19 cellular contexts compared by ENCODE assay signal in the genomic region with DNA sequence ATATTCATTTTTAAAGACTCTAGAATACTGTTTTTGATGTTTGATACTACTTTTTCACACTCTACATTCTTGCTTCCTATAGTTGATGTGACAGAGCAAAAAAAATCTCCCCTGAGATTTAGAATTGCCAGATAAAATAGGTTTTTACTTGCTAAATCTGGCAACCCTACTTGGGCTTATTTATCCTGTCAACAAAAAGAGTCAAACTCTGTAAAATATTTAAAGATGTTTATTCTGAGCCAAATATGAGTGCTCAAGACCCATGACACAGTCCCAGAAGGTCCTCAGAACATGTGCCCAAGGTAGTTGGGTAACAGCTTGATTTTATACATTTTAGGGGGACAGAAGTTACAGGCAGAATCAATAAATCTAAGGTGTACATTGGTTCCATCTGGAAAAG.
DNase-seq lines count a peak whose midpoint lies in the region; FAIRE-seq and TF ChIP-seq lines count a peak whose summit lies in the region.
"Had no signal": no experiment of that assay in that cellular context is flagged by ENCODE, and none has a peak within 500 bp of the region (broad histone marks: within the 10 kb centered on the region; RNA-seq: fewer than 3 reads in every experiment).

No MANE protein-coding gene starts in this region.

- TF ChIP-seq CTCF in AG10803 (conservative IDR thresholded peaks at IDR 0.05; ENCODE audit: low read length) (no peak), HFFc6 (IDR thresholded peaks at IDR 0.05) (no peak), astrocyte (IDR thresholded peaks at IDR 0.05; ENCODE audit: insufficient read depth, low read depth, low read length) (no peak), osteocyte (IDR thresholded peaks at IDR 0.05) (no peak)

- no peaks in the 10 kb centered on the region for H3K9me3 Mint-ChIP-seq in HFFc6
- no peaks in the 10 kb centered on the region for H3K9me3 Mint-ChIP-seq in astrocyte (ENCODE audit: unreplicated experiment)
- H3K9me3 Mint-ChIP-seq in osteocyte (ENCODE audit: unreplicated experiment) = no peaks in the 10 kb centered on the region

- H3K4me2 ChIP-seq in astrocyte (ENCODE audit: low read length) = no peak overlapping the region
- H3K4me2 ChIP-seq: A549 had no signal

- no peak for FAIRE-seq in astrocyte (lab: Jason Lieb, UNC)
- FAIRE-seq: A549, GM12892 had no signal

- H3K79me2 ChIP-seq in astrocyte (ENCODE audit: insufficient read depth, low read length) = no peaks in the 10 kb centered on the region

- no peaks in the 10 kb centered on the region for H3K9me3 ChIP-seq in astrocyte (ENCODE audit: insufficient read depth, low read depth, low read length)
- H3K9me3 ChIP-seq: A549 had no signal

- no peaks in the 10 kb centered on the region for H3K27me3 ChIP-seq in astrocyte (ENCODE audit: insufficient read depth, low read length)

- H3K4me1 ChIP-seq in astrocyte (ENCODE audit: insufficient read depth, low read length) = peaks cover 9% of the 10 kb centered on the region

- H3K36me3 Mint-ChIP-seq in HFFc6 (ENCODE audit: low read depth) (no peaks in the 10 kb centered on the region), astrocyte (ENCODE audit: low read depth, unreplicated experiment) (no peaks in the 10 kb centered on the region), osteocyte (ENCODE audit: unreplicated experiment) (peaks cover 7% of the 10 kb centered on the region)

- no peaks in the 10 kb centered on the region for H4K20me1 ChIP-seq in astrocyte (ENCODE audit: insufficient read depth, low read length)

- no peaks in the 10 kb centered on the region; the same call in none of the 2 replicates for H3K27me3 Mint-ChIP-seq in HFFc6 (ENCODE audit: insufficient read depth)
- H3K27me3 Mint-ChIP-seq in astrocyte (ENCODE audit: low read depth, unreplicated experiment) = peaks cover 26% of the 10 kb centered on the region
- no peaks in the 10 kb centered on the region for H3K27me3 Mint-ChIP-seq in osteocyte (ENCODE audit: unreplicated experiment)

- no peak overlapping the region for H3K4me3 Mint-ChIP-seq in HFFc6
- H3K4me3 Mint-ChIP-seq in astrocyte (ENCODE audit: unreplicated experiment) = no peak overlapping the region
- H3K4me3 Mint-ChIP-seq in osteocyte (ENCODE audit: unreplicated experiment) = no peak overlapping the region

- H3K27ac ChIP-seq in astrocyte (ENCODE audit: low read depth, low read length) = no peak overlapping the region
- H3K27ac ChIP-seq: A549, C4-2B had no signal

- H3K36me3 ChIP-seq in astrocyte (ENCODE audit: insufficient read depth, low read length) = no peaks in the 10 kb centered on the region

- H3K4me1 Mint-ChIP-seq in HFFc6 (ENCODE audit: low read depth) = peaks cover 58% of the 10 kb centered on the region
- H3K4me1 Mint-ChIP-seq in astrocyte (ENCODE audit: low read depth, unreplicated experiment) = peaks cover 8% of the 10 kb centered on the region
- H3K4me1 Mint-ChIP-seq in osteocyte (ENCODE audit: unreplicated experiment) = peaks cover 39% of the 10 kb centered on the region

- H3K27ac Mint-ChIP-seq in HFFc6 (peak overlapping the region; percentile 51; the same call in 1 of the 2 replicates), astrocyte (ENCODE audit: unreplicated experiment) (peak overlapping the region; percentile 30), osteocyte (ENCODE audit: unreplicated experiment) (peak overlapping the region; percentile 64)

- peak; percentile 64 for DNase-seq in AG10803 (ENCODE audit: low read depth)
- no peak for DNase-seq in HFFc6
- no peak for DNase-seq in astrocyte (ENCODE audit: low read depth)
- no peak for DNase-seq in osteocyte (ENCODE audit: extremely low spot score, unreplicated experiment)
- DNase-seq in OCI-M1 (lab: John Stamatoyannopoulos, UW) = no peak
- DNase-seq in NCI-H2107 (lab: John Stamatoyannopoulos, UW) = no peak
- DNase-seq in germinal center (ENCODE audit: low spot score) = no peak
- DNase-seq in SIG-M5 treated with dmso at 0.1 percent for 504 hours (lab: John Stamatoyannopoulos, UW; ENCODE audit: unreplicated experiment) = no peak
- DNase-seq: GOT3; MV-4-11; NCI-H1417; NCI-H187 treated with DMSO at 0.1 percent for 48 hours; NCI-H2171; NCI-H446 treated with DMSO at 0.1 percent for 48 hours; NK-92 treated with Interleukin-12 subunit alpha and Interleukin-12 subunit beta, amount 100 ng/mL, for 24 hours; SHP77 treated with DMSO at 0.1 percent for 48 hours had no signal

- no peak overlapping the region for H3K4me3 ChIP-seq in AG10803 (ENCODE audit: low read length)
- no peak overlapping the region for H3K4me3 ChIP-seq in astrocyte (ENCODE audit: insufficient read depth, low read depth, low read length)
- H3K4me3 ChIP-seq: A549 had no signal

- H3K9ac ChIP-seq in astrocyte (ENCODE audit: low read length) = no peak overlapping the region

- H2AFZ ChIP-seq in astrocyte (ENCODE audit: low read depth, low read length) = no peak overlapping the region
